ENCODE assay signal across 27 cellular contexts in the genomic region with DNA sequence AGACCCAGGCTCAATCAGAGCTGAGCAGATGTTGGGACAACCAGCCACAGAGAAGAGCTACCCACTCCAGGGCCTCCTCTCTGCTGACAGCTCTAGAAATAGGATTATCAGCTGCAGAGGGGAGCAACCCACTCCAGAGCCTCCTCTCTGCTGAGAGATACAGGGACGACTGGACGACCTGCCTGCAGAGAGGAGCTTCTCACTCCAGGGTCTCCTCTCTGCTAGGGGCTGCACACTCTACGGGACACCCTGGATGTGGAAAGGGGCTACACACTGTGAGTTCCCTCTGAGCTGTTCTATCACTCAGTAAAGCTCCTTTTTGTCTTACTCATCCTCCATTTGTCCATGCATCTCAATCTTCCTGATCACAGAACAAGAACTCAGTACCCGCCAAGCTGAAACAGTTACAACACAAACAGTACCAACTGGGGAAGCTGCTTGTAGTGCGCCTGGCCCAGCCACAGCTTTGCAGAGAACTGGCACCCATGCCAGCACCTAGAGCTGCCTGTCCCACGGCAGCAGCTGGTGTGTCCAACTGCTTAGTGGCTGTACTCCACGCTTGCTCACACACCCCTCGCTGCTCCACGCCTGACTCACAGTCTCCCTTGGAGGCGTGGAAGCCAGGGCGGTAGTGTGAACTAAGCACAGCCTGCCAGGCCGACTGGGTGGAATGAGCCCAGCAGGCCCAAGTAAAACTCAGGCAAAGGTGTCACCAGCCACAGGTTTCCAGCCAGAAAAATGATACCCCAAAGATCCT. TPM values are rescaled to one million over a fixed set of nuclear protein-coding genes. Genes with fewer than 3 reads are reported as not detected.
DNase-seq lines count a peak whose midpoint lies in the region; ATAC-seq, FAIRE-seq and TF ChIP-seq lines count a peak whose summit lies in the region.
"Had no signal": no experiment of that assay in that cellular context is flagged by ENCODE, and none has a peak within 500 bp of the region (broad histone marks: within the 10 kb centered on the region; RNA-seq: fewer than 3 reads in every experiment).

No MANE protein-coding gene starts in this region.

- H3K4me3 ChIP-seq in A549 (no peak overlapping the region), MG63 (no peak overlapping the region), fibroblast of mammary gland (ENCODE audit: control insufficient read depth, low read depth, low read length) (no peak overlapping the region), ovary (no peak overlapping the region)
- H3K4me3 ChIP-seq: gastroesophageal sphincter, prostate gland, uterus had no signal

- ATAC-seq in A549 (no peak), HG02840 (IDR thresholded peaks at IDR 0.05; ENCODE audit: low FRiP score, unreplicated experiment) (no peak)
- ATAC-seq: activated CD4-positive, CD25-positive, alpha-beta regulatory T cell treated with anti-CD3 and anti-CD28 coated beads, Interleukin-2, amount 50 U/mL, for 24 hours; gastroesophageal sphincter; PC-3 had no signal

- peaks cover 3% of the 10 kb centered on the region; the same call in 1 of the 3 replicates for H3K9me3 ChIP-seq in A549
- H3K9me3 ChIP-seq in MG63 = no peaks in the 10 kb centered on the region
- no peaks in the 10 kb centered on the region for H3K9me3 ChIP-seq in ovary
- H3K9me3 ChIP-seq: BE2C, gastroesophageal sphincter, neutrophil, prostate gland, uterus had no signal

- POLR2A ChIA-PET in A549 (lab: Yijun Ruan, JAX) = no interaction called here

- TF ChIP-seq CTCF in A549 (IDR thresholded peaks at IDR 0.05) (no peak), fibroblast of mammary gland (conservative IDR thresholded peaks at IDR 0.05; ENCODE audit: control insufficient read depth, insufficient read depth, low read depth, low read length) (no peak), ovary (IDR thresholded peaks at IDR 0.05) (no peak)

- 93% methylated on average over 12 of the region's 12 CpGs for WGBS in A549 (ENCODE audit: missing lambda C conversion rate)
- WGBS in ovary, 3 donors = 96% methylated on average over 12 of the region's 12 CpGs

- CTCF ChIA-PET in A549 (lab: Yijun Ruan, JAX) = interaction anchor here (1.0 to 1.4 kb wide), 3 partner anchors 59 to 97 kb away, joined by 3 to 4 read pairs (median 3); no protein-coding TSS in a partner anchor

- H3K4me2 ChIP-seq in A549 = no peak overlapping the region
- H3K4me2 ChIP-seq: KMS-11 had no signal

- no peak for TF ChIP-seq EP300 in A549 (IDR thresholded peaks at IDR 0.05)
- TF ChIP-seq EP300 in ovary (IDR thresholded peaks at IDR 0.05) = no peak

- H3K36me3 ChIP-seq in MG63 (no peaks in the 10 kb centered on the region), ovary (no peaks in the 10 kb centered on the region)
- H3K36me3 ChIP-seq: BE2C, neutrophil, prostate gland, uterus had no signal

- FAIRE-seq in A549 (lab: Jason Lieb, UNC) = no peak
- FAIRE-seq: GM12891, H54 had no signal

- DNase-seq in A549 (ENCODE audit: low read depth in 1 of 2, low spot score in 1 of 2) (no peak), MG63 (peak; percentile 6), fibroblast of mammary gland (ENCODE audit: low read depth) (peak; percentile 16), posterior cingulate gyrus (peak; percentile 13 to 96 (median 80)), ovary (no peak), activated T-cell treated with anti-CD3 and anti-CD28 coated beads for 4 hours (no peak), NCI-H446 treated with DMSO at 0.1 percent for 48 hours (lab: John Stamatoyannopoulos, UW) (no peak)
- DNase-seq: activated CD4-positive, alpha-beta T cell treated with anti-CD3 and anti-CD28 coated beads, Interleukin-2, amount 50 U/mL, for 4 hours; activated naive CD4-positive, alpha-beta T cell treated with anti-CD3 and anti-CD28 coated beads for 36 hours; BE2C; cerebellar nuclear complex; NCI-H1417; NCI-H2029 treated with DMSO at 0.1 percent for 48 hours; NCI-H526 treated with DMSO at 0.1 percent for 48 hours; PC-3; stimulated activated CD4-positive, alpha-beta T cell treated with anti-CD3 and anti-CD28 coated beads, Interleukin-15, amount 100 ng/mL, for 24 hours; stimulated activated naive CD4-positive, alpha-beta T cell; T-helper 2 cell; uterus had no signal

- no peak for TF ChIP-seq RAD21 in A549 (conservative IDR thresholded peaks at IDR 0.05 in 1 of 2, IDR thresholded peaks at IDR 0.05 in 1 of 2)

- peaks cover 26% of the 10 kb centered on the region for H3K4me1 ChIP-seq in A549
- H3K4me1 ChIP-seq in ovary (ENCODE audit: insufficient read depth) = peaks cover 16% of the 10 kb centered on the region
- H3K4me1 ChIP-seq: BE2C, prostate gland, uterus had no signal

- H3K27me3 ChIP-seq in MG63 = no peaks in the 10 kb centered on the region
- no peaks in the 10 kb centered on the region for H3K27me3 ChIP-seq in ovary
- H3K27me3 ChIP-seq: BE2C, gastroesophageal sphincter, neutrophil, uterus had no signal

- no peak for TF ChIP-seq POLR2A in A549 (IDR thresholded peaks at IDR 0.05; ENCODE audit: low read length)
- TF ChIP-seq POLR2A in ovary (IDR thresholded peaks at IDR 0.05) = no peak

- intact Hi-C loops in posterior cingulate gyrus (cut with DNase I) (no loop called here), ovary (cut with DNase I) (no loop called here)

- H3K27ac ChIP-seq in A549 (peak overlapping the region; percentile 87; a peak in 4 of 6 replicates), ovary (no peak overlapping the region)
- H3K27ac ChIP-seq: gastroesophageal sphincter, KMS-11, neutrophil, prostate gland, uterus had no signal

TF ChIP-seq in A549, 52 proteins besides CTCF, POLR2A, EP300 and RAD21:
- no peak for TF ChIP-seq NPAS2 (CRISPR knock-in tag; IDR thresholded peaks at IDR 0.05; ENCODE audit: borderline replicate concordance)
- TF ChIP-seq FOXS1 (CRISPR knock-in tag; IDR thresholded peaks at IDR 0.05) = no peak
- TF ChIP-seq RNF2 (IDR thresholded peaks at IDR 0.05; ENCODE audit: borderline replicate concordance, low read depth) = no peak
- no peak for TF ChIP-seq HEYL (CRISPR knock-in tag; IDR thresholded peaks at IDR 0.05)
- no peak for TF ChIP-seq MAFK (IDR thresholded peaks at IDR 0.05; ENCODE audit: partially characterized antibody)
- TF ChIP-seq, protein P1, sequence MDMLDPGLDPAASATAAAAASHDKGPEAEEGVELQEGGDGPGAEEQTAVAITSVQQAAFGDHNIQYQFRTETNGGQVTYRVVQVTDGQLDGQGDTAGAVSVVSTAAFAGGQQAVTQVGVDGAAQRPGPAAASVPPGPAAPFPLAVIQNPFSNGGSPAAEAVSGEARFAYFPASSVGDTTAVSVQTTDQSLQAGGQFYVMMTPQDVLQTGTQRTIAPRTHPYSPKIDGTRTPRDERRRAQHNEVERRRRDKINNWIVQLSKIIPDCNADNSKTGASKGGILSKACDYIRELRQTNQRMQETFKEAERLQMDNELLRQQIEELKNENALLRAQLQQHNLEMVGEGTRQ (IDR thresholded peaks at IDR 0.05) = no peak
- TF ChIP-seq NFE2L2 (conservative IDR thresholded peaks at IDR 0.05; ENCODE audit: low read length) = no peak
- no peak for TF ChIP-seq KDM5A (IDR thresholded peaks at IDR 0.05)
- TF ChIP-seq, protein P2, sequence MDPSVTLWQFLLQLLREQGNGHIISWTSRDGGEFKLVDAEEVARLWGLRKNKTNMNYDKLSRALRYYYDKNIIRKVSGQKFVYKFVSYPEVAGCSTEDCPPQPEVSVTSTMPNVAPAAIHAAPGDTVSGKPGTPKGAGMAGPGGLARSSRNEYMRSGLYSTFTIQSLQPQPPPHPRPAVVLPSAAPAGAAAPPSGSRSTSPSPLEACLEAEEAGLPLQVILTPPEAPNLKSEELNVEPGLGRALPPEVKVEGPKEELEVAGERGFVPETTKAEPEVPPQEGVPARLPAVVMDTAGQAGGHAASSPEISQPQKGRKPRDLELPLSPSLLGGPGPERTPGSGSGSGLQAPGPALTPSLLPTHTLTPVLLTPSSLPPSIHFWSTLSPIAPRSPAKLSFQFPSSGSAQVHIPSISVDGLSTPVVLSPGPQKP (IDR thresholded peaks at IDR 0.05; ENCODE audit: low read depth, low read length) = no peak
- TF ChIP-seq JUNB (IDR thresholded peaks at IDR 0.05) = no peak
- no peak for TF ChIP-seq POLR2AphosphoS2 (conservative IDR thresholded peaks at IDR 0.05; ENCODE audit: low read length)
- TF ChIP-seq ESRRA (IDR thresholded peaks at IDR 0.05; ENCODE audit: borderline replicate concordance, low read length) = no peak

RNA-seq across cellular contexts. Expression of a gene that starts 56.8 kb away (rescaled TPM):
- polyA plus RNA-seq in A549 (2011; rRNA removed) = 8.2 and 10.4 TPM in 2 replicates
- 3.8 and 4.7 TPM in 2 replicates for polyA plus RNA-seq in A549 (2012; cell fraction: cytosol; rRNA removed)
- polyA plus RNA-seq in A549 (2012; cell fraction: nucleus; rRNA removed) = 1.00 and 2.3 TPM in 2 replicates
- 7.9 to 9.8 TPM (median 8.5 TPM) in 3 replicates for polyA plus RNA-seq in A549 (2017; fragmentation: RNase III; extraction: RNeasy Plus Mini Kit Qiagen cat#74134 plus additional on column Dnase treatment)
- 18.2 and 20.0 TPM in 2 replicates for polyA minus RNA-seq in A549 (2011; rRNA and poly(A)+ RNA removed)
- 3.8 and 18.4 TPM in 2 replicates for total RNA-seq in MG63 (2014; rRNA removed; shearing (Covaris generic); ENCODE audit: low replicate concordance)
- 10 to 100 TPM; 14.5 to 49.7 (median 29.2) TPM for total RNA-seq in ovary
- 1 to 10 TPM; 5.4 to 5.5 TPM for polyA plus RNA-seq in ovary

Comparison
In these comparisons a context has a peak if more than half of its experiments do, and no peak if none do; other contexts are left out.
1. DNase-seq: peak in MG63 (single experiment), fibroblast of mammary gland (single experiment) and posterior cingulate gyrus (10 of 10); none in A549 (0 of 2), ovary (0 of 5), activated T-cell treated with anti-CD3 and anti-CD28 coated beads for 4 hours (single experiment) and NCI-H446 treated with DMSO at 0.1 percent for 48 hours (single experiment).
2. H3K27ac ChIP-seq: peak in A549 (2 of 2); none in ovary (0 of 2).